In genomic region chr2:65369980-65370379, GRCh38 we compare ENCODE assay signal across 19 cellular contexts.
DNase-seq lines count a peak whose midpoint lies in the region; TF ChIP-seq lines count a peak whose summit lies in the region.
"Had no signal": no experiment of that assay in that cellular context is flagged by ENCODE, and none has a peak within 500 bp of the region (broad histone marks: within the 10 kb centered on the region; RNA-seq: fewer than 3 reads in every experiment).

No MANE protein-coding gene starts in this region.

- H3K36me3 Mint-ChIP-seq in nephron (ENCODE audit: low read depth), result no peaks in the 10 kb centered on the region

- H3K4me1 ChIP-seq in DOHH2 (ENCODE audit: control insufficient read depth, low read length), result peaks cover 100% of the 10 kb centered on the region
- H3K4me1 ChIP-seq in OCI-LY1 (ENCODE audit: insufficient read depth, low read length, severe bottlenecking), result peaks cover 99% of the 10 kb centered on the region

- H3K4me3 Mint-ChIP-seq in nephron, result no peak overlapping the region
- H3K4me3 Mint-ChIP-seq: CD4-positive, alpha-beta T cell; GM23338 had no signal

- H3K4me3 ChIP-seq in DOHH2 (ENCODE audit: low read length) (peak overlapping the region; percentile 64), OCI-LY1 (ENCODE audit: low read depth, low read length, poor library complexity, severe bottlenecking) (peak overlapping the region; percentile 34), brain microvascular endothelial cell (ENCODE audit: low read depth, low read length) (no peak overlapping the region)
- H3K4me3 ChIP-seq: GM23338, HAP-1, Peyer's patch had no signal

- peak overlapping the region; percentile 87 for H3K4me2 ChIP-seq in DOHH2 (ENCODE audit: low read length)
- H3K4me2 ChIP-seq in OCI-LY1 (ENCODE audit: low read length), result peak overlapping the region; percentile 68
- H3K4me2 ChIP-seq: GM23338 had no signal

- H3K27ac Mint-ChIP-seq in nephron, result peak overlapping the region in 2 of 3 experiments; percentile 53 to 68
- H3K27ac Mint-ChIP-seq: CD4-positive, alpha-beta T cell; GM23338 had no signal

- in situ Hi-C loops in brain microvascular endothelial cell (cut with HindIII; ENCODE audit: low pct_ligation_motif_present, low sequenced_read_pairs), result no loop called here

- no peaks in the 10 kb centered on the region for H3K9me3 ChIP-seq in DOHH2 (ENCODE audit: control insufficient read depth, insufficient read depth, low read length)
- H3K9me3 ChIP-seq in OCI-LY1 (ENCODE audit: low read length), result no peaks in the 10 kb centered on the region
- H3K9me3 ChIP-seq: BE2C, HAP-1, Peyer's patch had no signal

- H3K27ac ChIP-seq in DOHH2 (ENCODE audit: low read depth, low read length), result peak overlapping the region; percentile 66
- peak overlapping the region; percentile 94 for H3K27ac ChIP-seq in OCI-LY1 (ENCODE audit: low read depth, low read length, poor library complexity, severe bottlenecking)
- H3K27ac ChIP-seq in angular gyrus (ENCODE audit: low read depth, low read length), result peak overlapping the region; percentile 12
- no peak overlapping the region for H3K27ac ChIP-seq in substantia nigra (ENCODE audit: low read depth, low read length, poor library complexity, severe bottlenecking)
- no peak overlapping the region for H3K27ac ChIP-seq in brain microvascular endothelial cell
- H3K27ac ChIP-seq: Peyer's patch had no signal

- peaks cover 82% of the 10 kb centered on the region for H3K4me1 Mint-ChIP-seq in nephron

- no peaks in the 10 kb centered on the region for H3K27me3 Mint-ChIP-seq in nephron (ENCODE audit: low read depth)
- H3K27me3 Mint-ChIP-seq: CD4-positive, alpha-beta T cell had no signal

- H3K79me2 ChIP-seq in DOHH2 (ENCODE audit: control insufficient read depth, low read length) (peaks cover 76% of the 10 kb centered on the region), OCI-LY1 (ENCODE audit: insufficient read depth, low read length) (peaks cover 65% of the 10 kb centered on the region)

- DNase-seq in substantia nigra (lab: John Stamatoyannopoulos, UW), result no peak
- DNase-seq in activated CD4-positive, alpha-beta T cell treated with anti-CD3 and anti-CD28 coated beads for 4 hours, result no peak
- DNase-seq in brain microvascular endothelial cell, result no peak
- DNase-seq: BE2C; CD4-positive, alpha-beta T cell; COR-L47; IMR-90; MM.1S; NCI-H1048; NCI-H1417 treated with DMSO at 0.1 percent for 48 hours; NCI-H446; Peyer's patch; SW 1271 had no signal

- TF ChIP-seq CTCF in DOHH2 (IDR thresholded peaks at IDR 0.05; ENCODE audit: low read depth, low read length, poor library complexity, severe bottlenecking) (no peak), OCI-LY1 (IDR thresholded peaks at IDR 0.05; ENCODE audit: low read length) (no peak), nephron (IDR thresholded peaks at IDR 0.05; ENCODE audit: unreplicated experiment in 3 of 3) (no peak), brain microvascular endothelial cell (IDR thresholded peaks at IDR 0.05; ENCODE audit: low read depth, low read length, missing control alignments) (no peak)

- no peak overlapping the region for H2AFZ ChIP-seq in OCI-LY1 (ENCODE audit: low read length)
- H2AFZ ChIP-seq: GM23338 had no signal

- no peaks in the 10 kb centered on the region for H3K27me3 ChIP-seq in DOHH2 (ENCODE audit: control insufficient read depth, low read length)
- no peaks in the 10 kb centered on the region for H3K27me3 ChIP-seq in OCI-LY1 (ENCODE audit: insufficient read depth, low read length)
- H3K27me3 ChIP-seq in brain microvascular endothelial cell (replicated peaks), result no peaks in the 10 kb centered on the region
- H3K27me3 ChIP-seq: BE2C, Peyer's patch had no signal

- no peaks in the 10 kb centered on the region for H4K20me1 ChIP-seq in DOHH2 (ENCODE audit: control insufficient read depth, insufficient read depth, low read depth, low read length)
- H4K20me1 ChIP-seq in OCI-LY1 (ENCODE audit: insufficient read depth, low read length), result no peaks in the 10 kb centered on the region

- H3K9me2 ChIP-seq in DOHH2 (replicated peaks; ENCODE audit: control insufficient read depth, low read length) (no peaks in the 10 kb centered on the region), OCI-LY1 (ENCODE audit: low read depth, low read length) (no peaks in the 10 kb centered on the region)

- H3F3A ChIP-seq in DOHH2 (ENCODE audit: control insufficient read depth, insufficient read depth) (peaks cover 32% of the 10 kb centered on the region), OCI-LY1 (ENCODE audit: insufficient read depth, low read length) (0 out of 2 replicates have a peak, but pooled peaks cover 5% of the 10 kb centered on the region)

- no peaks in the 10 kb centered on the region for H3K9me3 Mint-ChIP-seq in nephron
- H3K9me3 Mint-ChIP-seq: CD4-positive, alpha-beta T cell; GM23338 had no signal

- H3K9ac ChIP-seq in OCI-LY1 (ENCODE audit: low read length), result peak overlapping the region; percentile 58; the same call in 1 of the 2 replicates

- 0 out of 2 replicates have a peak, but pooled peaks cover 1% of the 10 kb centered on the region for H3K36me3 ChIP-seq in DOHH2 (ENCODE audit: control insufficient read depth, low read length)
- peaks cover 8% of the 10 kb centered on the region; the same call in 1 of the 2 replicates for H3K36me3 ChIP-seq in OCI-LY1 (ENCODE audit: insufficient read depth, low read length)
- H3K36me3 ChIP-seq in brain microvascular endothelial cell (replicated peaks), result no peaks in the 10 kb centered on the region
- H3K36me3 ChIP-seq: BE2C, HAP-1, Peyer's patch had no signal

Comparison
In these comparisons a context has a peak if more than half of its experiments do, and no peak if none do; other contexts are left out.
1. H3K27ac ChIP-seq: peak in DOHH2 (single experiment), OCI-LY1 (single experiment) and angular gyrus (single experiment); none in substantia nigra (single experiment) and brain microvascular endothelial cell (single experiment).